ENCODE assay signal across 9 cellular contexts in the genomic region with DNA sequence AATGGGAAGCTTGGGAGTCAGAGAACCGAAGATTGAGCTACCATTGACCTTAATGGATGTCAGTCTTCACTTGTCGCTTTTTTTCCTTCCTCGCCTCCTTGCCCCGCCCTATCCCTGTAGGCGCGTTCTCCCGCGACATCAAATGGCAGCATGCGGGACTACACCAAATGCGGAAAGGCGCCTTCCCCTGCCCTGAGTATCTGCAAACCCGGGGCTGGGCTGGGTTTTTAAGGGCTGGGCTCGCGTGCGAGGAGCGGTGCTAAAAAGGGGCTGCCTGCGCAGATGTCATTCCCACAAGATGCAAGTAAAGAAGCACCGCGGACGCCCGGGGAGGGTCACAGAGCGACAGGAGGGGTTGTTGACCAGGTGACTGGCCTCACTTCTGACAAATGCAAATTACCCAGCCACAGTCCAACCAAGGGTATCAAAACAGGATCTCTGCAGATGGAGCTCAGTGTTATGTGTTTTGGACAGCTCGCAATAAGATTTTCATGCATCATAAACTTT. TPM values are rescaled to one million over a fixed set of nuclear protein-coding genes. Genes with fewer than 3 reads are reported as not detected.
DNase-seq lines count a peak whose midpoint lies in the region; ATAC-seq lines count a peak whose summit lies in the region.
"Had no signal": no experiment of that assay in that cellular context is flagged by ENCODE, and none has a peak within 500 bp of the region (broad histone marks: within the 10 kb centered on the region; RNA-seq: fewer than 3 reads in every experiment).

No MANE protein-coding gene starts in this region.

- POLR2A ChIA-PET in activated CD4-positive, alpha-beta memory T cell treated with anti-CD3 and anti-CD28 coated beads for 36 hours (lab: Charles Lee), result no interaction called here

- H3K36me3 ChIP-seq in endocrine pancreas (ENCODE audit: control insufficient read depth, insufficient read depth, low read length) (no peaks in the 10 kb centered on the region), mucosa of rectum (ENCODE audit: control insufficient read depth in 2 of 2, insufficient read depth in 2 of 2, low read length in 2 of 2) (no peaks in the 10 kb centered on the region)

- H3K36me3 Mint-ChIP-seq in IgD-negative memory B cell, result peaks cover 3% of the 10 kb centered on the region
- H3K36me3 Mint-ChIP-seq in activated CD4-positive, alpha-beta memory T cell treated with anti-CD3 and anti-CD28 coated beads for 36 hours, result no peaks in the 10 kb centered on the region
- H3K36me3 Mint-ChIP-seq in stimulated activated naive CD8-positive, alpha-beta T cell treated with anti-CD3 and anti-CD28 coated beads, Interleukin-15, Interleukin-2, amounts not matched to agents 100 ng/mL and 50 ng/mL, for 24 hours (ENCODE audit: low read depth), result no peaks in the 10 kb centered on the region

- H3K4me1 ChIP-seq in endocrine pancreas (ENCODE audit: control insufficient read depth, insufficient read depth, low read length) (no peaks in the 10 kb centered on the region), mucosa of rectum (ENCODE audit: control insufficient read depth in 2 of 2, insufficient read depth in 2 of 2, low read length in 2 of 2) (peaks cover 8 to 9% of the 10 kb centered on the region in 2 donors)

- in situ Hi-C loops in G401 (cut with HindIII; ENCODE audit: low sequenced_read_pairs), result no loop called here

- peak overlapping the region; percentile 86 to 98 (median 90) for H3K4me3 Mint-ChIP-seq in IgD-negative memory B cell
- peak overlapping the region; percentile 67 for H3K4me3 Mint-ChIP-seq in activated CD4-positive, alpha-beta memory T cell treated with anti-CD3 and anti-CD28 coated beads for 36 hours
- H3K4me3 Mint-ChIP-seq in stimulated activated naive CD8-positive, alpha-beta T cell treated with anti-CD3 and anti-CD28 coated beads, Interleukin-15, Interleukin-2, amounts not matched to agents 100 ng/mL and 50 ng/mL, for 24 hours, result peak overlapping the region; percentile 75

- H3K9ac ChIP-seq in endocrine pancreas (ENCODE audit: control insufficient read depth, insufficient read depth, low read length) (peak overlapping the region; percentile 36), mucosa of rectum (ENCODE audit: low read depth in 1 of 2, low read length in 2 of 2) (peak overlapping the region; percentile 26 to 32)

- peaks cover 59 to 75% (median 64%) of the 10 kb centered on the region in 3 donors for H3K4me1 Mint-ChIP-seq in IgD-negative memory B cell
- H3K4me1 Mint-ChIP-seq in activated CD4-positive, alpha-beta memory T cell treated with anti-CD3 and anti-CD28 coated beads for 36 hours (ENCODE audit: low read depth), result peaks cover 25% of the 10 kb centered on the region
- H3K4me1 Mint-ChIP-seq in stimulated activated naive CD8-positive, alpha-beta T cell treated with anti-CD3 and anti-CD28 coated beads, Interleukin-15, Interleukin-2, amounts not matched to agents 100 ng/mL and 50 ng/mL, for 24 hours (ENCODE audit: low read depth), result peaks cover 49% of the 10 kb centered on the region

- peak overlapping the region; percentile 72 to 94 (median 93) for H3K27ac Mint-ChIP-seq in IgD-negative memory B cell
- no peak overlapping the region for H3K27ac Mint-ChIP-seq in activated CD4-positive, alpha-beta memory T cell treated with anti-CD3 and anti-CD28 coated beads for 36 hours
- H3K27ac Mint-ChIP-seq in stimulated activated naive CD8-positive, alpha-beta T cell treated with anti-CD3 and anti-CD28 coated beads, Interleukin-15, Interleukin-2, amounts not matched to agents 100 ng/mL and 50 ng/mL, for 24 hours, result peak overlapping the region; percentile 56

- peaks cover 0 to 9% (median 5%) of the 10 kb centered on the region in 3 donors for H3K9me3 Mint-ChIP-seq in IgD-negative memory B cell
- no peaks in the 10 kb centered on the region for H3K9me3 Mint-ChIP-seq in activated CD4-positive, alpha-beta memory T cell treated with anti-CD3 and anti-CD28 coated beads for 36 hours
- H3K9me3 Mint-ChIP-seq in stimulated activated naive CD8-positive, alpha-beta T cell treated with anti-CD3 and anti-CD28 coated beads, Interleukin-15, Interleukin-2, amounts not matched to agents 100 ng/mL and 50 ng/mL, for 24 hours, result no peaks in the 10 kb centered on the region

- H3K27ac ChIP-seq in mucosa of rectum (ENCODE audit: low read depth in 2 of 2, low read length in 2 of 2), result no peak overlapping the region

- H3K4me3 ChIP-seq in endocrine pancreas (ENCODE audit: control insufficient read depth, insufficient read depth, low read length) (peak overlapping the region; percentile 25), mucosa of rectum (ENCODE audit: low read length in 2 of 2) (peak overlapping the region; percentile 66 to 71)

- H3K27me3 ChIP-seq in endocrine pancreas (ENCODE audit: control insufficient read depth, insufficient read depth, low read length), result no peaks in the 10 kb centered on the region
- H3K27me3 ChIP-seq in mucosa of rectum (ENCODE audit: control insufficient read depth in 2 of 2, insufficient read depth in 2 of 2, low read length in 2 of 2), result no peaks in the 10 kb centered on the region

- CTCF ChIA-PET in activated CD4-positive, alpha-beta memory T cell treated with anti-CD3 and anti-CD28 coated beads for 36 hours (lab: Charles Lee), result interaction anchor here (0.7 to 9.3 kb wide), 5 partner anchors 12 to 56 kb away, joined by 3 to 73 read pairs (median 5); no protein-coding TSS in a partner anchor

- ATAC-seq in GM21423 (IDR thresholded peaks at IDR 0.05; ENCODE audit: unreplicated experiment), result peak; percentile 69

- H3K9me3 ChIP-seq in endocrine pancreas (ENCODE audit: control insufficient read depth, low read length) (no peaks in the 10 kb centered on the region), mucosa of rectum (ENCODE audit: control insufficient read depth in 2 of 2, low read length in 2 of 2) (no peaks in the 10 kb centered on the region)

- peaks cover 3% of the 10 kb centered on the region for H3K27me3 Mint-ChIP-seq in IgD-negative memory B cell
- H3K27me3 Mint-ChIP-seq in activated CD4-positive, alpha-beta memory T cell treated with anti-CD3 and anti-CD28 coated beads for 36 hours, result peaks cover 9% of the 10 kb centered on the region
- H3K27me3 Mint-ChIP-seq in stimulated activated naive CD8-positive, alpha-beta T cell treated with anti-CD3 and anti-CD28 coated beads, Interleukin-15, Interleukin-2, amounts not matched to agents 100 ng/mL and 50 ng/mL, for 24 hours, result peaks cover 50% of the 10 kb centered on the region

- intact Hi-C loops in activated CD4-positive, alpha-beta memory T cell treated with anti-CD3 and anti-CD28 coated beads for 36 hours (cut with micrococcal nuclease), result loop anchor here (1.0 to 5.0 kb wide), 2 partner anchors 34 to 45 kb away; no protein-coding TSS in a partner anchor

- DNase-seq in DMS114 treated with DMSO at 0.1 percent for 48 hours (lab: John Stamatoyannopoulos, UW; ENCODE audit: unreplicated experiment) (peak; percentile 36), G401 (ENCODE audit: low spot score) (no peak)
- DNase-seq in activated CD4-positive, alpha-beta memory T cell treated with anti-CD3 and anti-CD28 coated beads for 36 hours, result peak; percentile 85

RNA-seq across cellular contexts. Expression of gene FAM111B, which starts 4.7 kb away (rescaled TPM):
- polyA plus RNA-seq in IgD-negative memory B cell, result 3.8 TPM
- 10 to 100 TPM; 28.9 to 31.0 TPM for total RNA-seq in activated CD4-positive, alpha-beta memory T cell treated with anti-CD3 and anti-CD28 coated beads for 36 hours
- total RNA-seq in G401 (2014; rRNA removed; shearing (Covaris generic)), result not detected in 2 replicates

RNA-seq across cellular contexts. Expression of gene GLYATL1B, which starts 16.2 kb away (rescaled TPM):
- polyA plus RNA-seq in IgD-negative memory B cell, result 0.26 TPM
- not detected for total RNA-seq in activated CD4-positive, alpha-beta memory T cell treated with anti-CD3 and anti-CD28 coated beads for 36 hours
- total RNA-seq in G401 (2014; rRNA removed; shearing (Covaris generic)), result not detected in 2 replicates
- total RNA-seq: T-helper 1 cell treated with Interleukin-12 subunit alpha and Interleukin-12 subunit beta and Interleukin-4 antibody, amounts not matched to agents 30 ng/mL and 1 ng/mL, for 36 hours had no signal

RNA-seq across cellular contexts. Expression of gene FAM111A, which starts 40.3 kb away (rescaled TPM):
- 23.7 TPM for polyA plus RNA-seq in IgD-negative memory B cell
- total RNA-seq in activated CD4-positive, alpha-beta memory T cell treated with anti-CD3 and anti-CD28 coated beads for 36 hours, result 10 to 100 TPM; 87.6 to 87.8 TPM
- 2.2 and 4.2 TPM in 2 replicates for total RNA-seq in G401 (2014; rRNA removed; shearing (Covaris generic))

Comparison
In these comparisons a context has a peak if more than half of its experiments do, and no peak if none do; other contexts are left out.
1. RNA of gene FAM111B, which starts 4.7 kb away (total RNA-seq): 28.9 to 31.0 TPM in activated CD4-positive, alpha-beta memory T cell treated with anti-CD3 and anti-CD28 coated beads for 36 hours; not detected in G401; every median in the first group is over 10 times any median in the second.
2. RNA of gene FAM111A, which starts 40.3 kb away (total RNA-seq): 87.6 to 87.8 TPM in activated CD4-positive, alpha-beta memory T cell treated with anti-CD3 and anti-CD28 coated beads for 36 hours; 2.2 to 4.2 TPM in G401; every median in the first group is over 10 times any median in the second.
3. Peak in every context shown above with its lines, with median percentiles within 50 percentile points of each other: H3K4me3 Mint-ChIP-seq.